In genomic region chr5:34699155-34700077, GRCh38 we compare ENCODE assay signal across 1 cellular context.
TF ChIP-seq lines count a peak whose summit lies in the region.

No MANE protein-coding gene starts in this region.

TF ChIP-seq in K562, 482 proteins besides CTCF, POLR2A, EP300 and RAD21 (continued from another document and continues in another):
- TF ChIP-seq NR0B1 (IDR thresholded peaks at IDR 0.05; ENCODE audit: partially characterized antibody) = no peak
- no peak for TF ChIP-seq ILK (tag; IDR thresholded peaks at IDR 0.05; ENCODE audit: borderline replicate concordance, low read depth)
- TF ChIP-seq MAX (CRISPR knock-in tag; IDR thresholded peaks at IDR 0.05) = no peak
- peak; percentile 94 for TF ChIP-seq MEIS2 (IDR thresholded peaks at IDR 0.05; ENCODE audit: partially characterized antibody)
- TF ChIP-seq HSF4 (CRISPR knock-in tag; IDR thresholded peaks at IDR 0.05; ENCODE audit: borderline replicate concordance) = no peak
- peak; percentile 92 for TF ChIP-seq NEUROD1 (IDR thresholded peaks at IDR 0.05; ENCODE audit: borderline replicate concordance, low read depth, low read length, partially characterized antibody)
- TF ChIP-seq ZNF449 (CRISPR knock-in tag; IDR thresholded peaks at IDR 0.05) = peak; percentile 31; the same call in 1 of the 2 replicates
- no peak for TF ChIP-seq ZNF398 (CRISPR knock-in tag; IDR thresholded peaks at IDR 0.05)
- TF ChIP-seq ZNF717 (CRISPR knock-in tag; IDR thresholded peaks at IDR 0.05) = no peak
- TF ChIP-seq ZBTB49 (CRISPR knock-in tag; IDR thresholded peaks at IDR 0.05; ENCODE audit: borderline replicate concordance) = no peak
- TF ChIP-seq ZNF639 (CRISPR knock-in tag; conservative IDR thresholded peaks at IDR 0.05 in 1 of 2, IDR thresholded peaks at IDR 0.05 in 1 of 2) = peak in 1 of 2 experiments; percentile 77; a peak in 2 of 4 replicates
- no peak for TF ChIP-seq ZNF79 (CRISPR knock-in tag; IDR thresholded peaks at IDR 0.05; ENCODE audit: low read depth)
- TF ChIP-seq ZNF695 (CRISPR knock-in tag; IDR thresholded peaks at IDR 0.05) = no peak
- TF ChIP-seq POLR3G (IDR thresholded peaks at IDR 0.05; ENCODE audit: extremely low read depth, insufficient read length, insufficient replicate concordance) = no peak
- 0 out of 2 replicates have a peak, but pooled peaks have one; percentile 40 for TF ChIP-seq ELF1 (tag; IDR thresholded peaks at IDR 0.05)
- TF ChIP-seq ZNF212 (CRISPR knock-in tag; IDR thresholded peaks at IDR 0.05) = no peak
- peak; percentile 47; the same call in 1 of the 2 replicates for TF ChIP-seq ZNF41 (CRISPR knock-in tag; conservative IDR thresholded peaks at IDR 0.05)
- TF ChIP-seq YY1 (IDR thresholded peaks at IDR 0.05; ENCODE audit: borderline replicate concordance in 1 of 3, control insufficient read depth in 1 of 3, extremely low read depth in 1 of 3, insufficient read depth in 3 of 3, insufficient read length in 1 of 3, insufficient replicate concordance in 2 of 3, low read depth in 1 of 3, low read length in 2 of 3) = no peak
- TF ChIP-seq TOE1 (IDR thresholded peaks at IDR 0.05; ENCODE audit: borderline replicate concordance) = peak; percentile 62
- no peak for TF ChIP-seq TOE1 (CRISPR knock-in tag; IDR thresholded peaks at IDR 0.05; ENCODE audit: borderline replicate concordance, low read depth)
- TF ChIP-seq TFAP4 (CRISPR knock-in tag; IDR thresholded peaks at IDR 0.05; ENCODE audit: borderline replicate concordance) = no peak
- no peak for TF ChIP-seq NELFE (IDR thresholded peaks at IDR 0.05; ENCODE audit: insufficient read depth, insufficient read length)
- TF ChIP-seq ZNF175 (CRISPR knock-in tag; IDR thresholded peaks at IDR 0.05; ENCODE audit: low read depth) = peak; percentile 78; the same call in 1 of the 2 replicates
- peak; percentile 55 to 87 for TF ChIP-seq AFF1 (IDR thresholded peaks at IDR 0.05; ENCODE audit: low read depth in 1 of 2, partially characterized antibody in 2 of 2)
- peak; percentile 53 for TF ChIP-seq TAF1 (IDR thresholded peaks at IDR 0.05; ENCODE audit: control insufficient read depth, extremely low read depth, insufficient read depth, low read length, severe bottlenecking)
- TF ChIP-seq ZNF12 (CRISPR knock-in tag; IDR thresholded peaks at IDR 0.05) = no peak
- TF ChIP-seq FOXM1 (IDR thresholded peaks at IDR 0.05; ENCODE audit: low read depth) = peak; percentile 98
- TF ChIP-seq FOXM1 (CRISPR knock-in tag; IDR thresholded peaks at IDR 0.05; ENCODE audit: low read depth) = no peak
- TF ChIP-seq ZNF589 (CRISPR knock-in tag; IDR thresholded peaks at IDR 0.05; ENCODE audit: low read depth) = peak; percentile 85; the same call in 1 of the 2 replicates
- peak; percentile 85; the same call in 1 of the 2 replicates for TF ChIP-seq ARID3A (IDR thresholded peaks at IDR 0.05; ENCODE audit: borderline replicate concordance, low read depth, low read length)
- peak; percentile 64; the same call in 1 of the 2 replicates for TF ChIP-seq MYNN (IDR thresholded peaks at IDR 0.05)
- no peak for TF ChIP-seq MYNN (CRISPR knock-in tag; IDR thresholded peaks at IDR 0.05)
- TF ChIP-seq E2F1 (CRISPR knock-in tag; IDR thresholded peaks at IDR 0.05) = no peak
- no peak for TF ChIP-seq PBX2 (CRISPR knock-in tag; IDR thresholded peaks at IDR 0.05; ENCODE audit: low read depth)
- peak; percentile 84 for TF ChIP-seq PBX2 (tag; conservative IDR thresholded peaks at IDR 0.05; ENCODE audit: low read depth)
- no peak for TF ChIP-seq GTF2A2 (tag; IDR thresholded peaks at IDR 0.05)
- no peak for TF ChIP-seq KAT7 (CRISPR knock-in tag; IDR thresholded peaks at IDR 0.05; ENCODE audit: borderline replicate concordance)
